In the genomic region with DNA sequence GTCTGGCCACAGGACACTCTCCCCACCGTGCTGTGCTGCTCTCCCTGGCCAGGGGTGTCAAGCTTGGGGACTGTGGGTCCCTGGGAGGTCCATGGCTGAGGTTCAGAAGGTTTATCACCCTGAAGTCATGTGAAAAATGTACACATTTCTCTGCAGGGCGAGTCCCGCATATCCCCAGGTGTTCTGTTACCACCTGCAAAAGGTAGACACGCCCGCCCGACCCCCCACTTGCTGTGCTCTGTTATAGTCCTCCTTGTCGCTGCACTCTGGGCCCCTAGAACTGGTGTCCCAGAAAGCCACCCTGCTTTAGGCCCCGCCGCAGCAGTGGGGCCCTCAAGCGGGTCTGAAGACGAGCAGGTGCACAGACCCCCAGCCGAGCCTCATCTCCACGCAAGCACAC, we compare ENCODE assay signal across 25 cellular contexts. TPM values are rescaled to one million over a fixed set of nuclear protein-coding genes. Genes with fewer than 3 reads are reported as not detected.
DNase-seq lines count a peak whose midpoint lies in the region; ATAC-seq and TF ChIP-seq lines count a peak whose summit lies in the region.
"Had no signal": no experiment of that assay in that cellular context is flagged by ENCODE, and none has a peak within 500 bp of the region (broad histone marks: within the 10 kb centered on the region; RNA-seq: fewer than 3 reads in every experiment).

No MANE protein-coding gene starts in this region.

- TF ChIP-seq CTCF in GM23338 (conservative IDR thresholded peaks at IDR 0.05; ENCODE audit: low read depth in 2 of 2) (no peak), VCaP (conservative IDR thresholded peaks at IDR 0.05) (no peak), hepatocyte (IDR thresholded peaks at IDR 0.05; ENCODE audit: poor library complexity) (no peak), smooth muscle cell (IDR thresholded peaks at IDR 0.05; ENCODE audit: borderline replicate concordance, insufficient read depth, poor library complexity, severe bottlenecking) (no peak)

- H3K36me3 Mint-ChIP-seq in GM23338 (ENCODE audit: low read depth), result peaks cover 92% of the 10 kb centered on the region
- H3K36me3 Mint-ChIP-seq in immature natural killer cell, result peaks cover 15 to 35% (median 17%) of the 10 kb centered on the region in 3 donors

- peaks cover 79% of the 10 kb centered on the region for H3K36me3 ChIP-seq in GM23338 (ENCODE audit: insufficient read depth)
- no peaks in the 10 kb centered on the region for H3K36me3 ChIP-seq in hepatocyte (replicated peaks; ENCODE audit: insufficient read depth, low read depth)
- H3K36me3 ChIP-seq in smooth muscle cell (ENCODE audit: low read depth), result peaks cover 19% of the 10 kb centered on the region
- H3K36me3 ChIP-seq: uterus had no signal

- 79% methylated on average over 13 of the region's 13 CpGs for WGBS in hepatocyte (ENCODE audit: low lambda C conversion rate, missing lambda C conversion rate)
- 89% methylated on average over 13 of the region's 13 CpGs for WGBS in smooth muscle cell (ENCODE audit: low lambda C conversion rate)

- H3K27me3 ChIP-seq in GM23338 (ENCODE audit: insufficient read depth) (no peaks in the 10 kb centered on the region), hepatocyte (no peaks in the 10 kb centered on the region), smooth muscle cell (ENCODE audit: low read depth) (no peaks in the 10 kb centered on the region)
- H3K27me3 ChIP-seq: esophagus muscularis mucosa, Peyer's patch, sigmoid colon, uterus had no signal

- 0 out of 2 replicates have a peak overlapping the region, but pooled peaks have one; percentile 78 for H3K27ac Mint-ChIP-seq in GM23338
- no peak overlapping the region for H3K27ac Mint-ChIP-seq in immature natural killer cell

- no peak overlapping the region for H3K4me3 Mint-ChIP-seq in GM23338
- H3K4me3 Mint-ChIP-seq in immature natural killer cell, result no peak overlapping the region
- H3K4me3 Mint-ChIP-seq: CD4-positive, CD25-positive, alpha-beta regulatory T cell; stimulated activated naive CD8-positive, alpha-beta T cell treated with anti-CD3 and anti-CD28 coated beads, Interleukin-15, amount 100 ng/mL, for 72 hours had no signal

- H4K20me1 ChIP-seq in GM23338 (replicated peaks; ENCODE audit: insufficient read depth), result peaks cover 79% of the 10 kb centered on the region
- H4K20me1 ChIP-seq in hepatocyte (ENCODE audit: insufficient read depth, poor library complexity, severe bottlenecking), result no peaks in the 10 kb centered on the region
- peaks cover 22% of the 10 kb centered on the region for H4K20me1 ChIP-seq in smooth muscle cell (ENCODE audit: low read depth)

- DNase-seq in GM23338 (ENCODE audit: low spot score) (no peak), hepatocyte (ENCODE audit: low spot score) (peak; percentile 40), smooth muscle cell (lab: John Stamatoyannopoulos, UW; ENCODE audit: unreplicated experiment) (no peak), NCI-H2196 treated with DMSO at 0.1 percent for 48 hours (lab: John Stamatoyannopoulos, UW; ENCODE audit: unreplicated experiment) (no peak), AG08396 (ENCODE audit: low spot score) (no peak), immature natural killer cell (no peak)
- DNase-seq: activated CD8-positive, alpha-beta memory T cell treated with anti-CD3 and anti-CD28 coated beads for 24 hours; CD4-positive, CD25-positive, alpha-beta regulatory T cell; DMS153; KBM-7; NCI-H1694; NCI-H2227 treated with DMSO at 0.1 percent for 48 hours; nucleus accumbens; Peyer's patch; sigmoid colon; SK-N-SH; stimulated activated CD4-positive, alpha-beta T cell treated with anti-CD3 and anti-CD28 coated beads, Interleukin-1b, Interleukin-23, amount 100 ng/mL, for 48 hours; stimulated activated naive CD8-positive, alpha-beta T cell treated with anti-CD3 and anti-CD28 coated beads, Interleukin-15, amount 100 ng/mL, for 72 hours; uterus had no signal

- no peaks in the 10 kb centered on the region for H3K27me3 Mint-ChIP-seq in GM23338 (ENCODE audit: insufficient read depth, low read depth, poor library complexity)
- H3K27me3 Mint-ChIP-seq in immature natural killer cell (ENCODE audit: low read depth in 3 of 3), result peaks cover 0 to 2% (median 0%) of the 10 kb centered on the region in 3 donors
- H3K27me3 Mint-ChIP-seq: CD4-positive, CD25-positive, alpha-beta regulatory T cell; stimulated activated naive CD8-positive, alpha-beta T cell treated with anti-CD3 and anti-CD28 coated beads, Interleukin-15, amount 100 ng/mL, for 72 hours had no signal

- H3K27ac ChIP-seq in GM23338 (ENCODE audit: low read depth) (no peak overlapping the region), VCaP (0 out of 2 replicates have a peak overlapping the region, but pooled peaks have one; percentile 3), hepatocyte (peak overlapping the region; percentile 97), smooth muscle cell (ENCODE audit: low read depth) (peak overlapping the region; percentile 97)
- H3K27ac ChIP-seq: esophagus muscularis mucosa, Peyer's patch, sigmoid colon had no signal

- H3K9me2 ChIP-seq in GM23338 (ENCODE audit: insufficient read depth), result no peaks in the 10 kb centered on the region
- H3K9me2 ChIP-seq in hepatocyte (replicated peaks; ENCODE audit: insufficient read depth), result no peaks in the 10 kb centered on the region
- H3K9me2 ChIP-seq: SK-N-SH had no signal

- H3K4me1 Mint-ChIP-seq in GM23338 (no peaks in the 10 kb centered on the region), immature natural killer cell (no peaks in the 10 kb centered on the region)

- H3K4me1 ChIP-seq in GM23338 (ENCODE audit: insufficient read depth), result no peaks in the 10 kb centered on the region
- peaks cover 32% of the 10 kb centered on the region for H3K4me1 ChIP-seq in hepatocyte (ENCODE audit: insufficient read depth)
- no peaks in the 10 kb centered on the region for H3K4me1 ChIP-seq in smooth muscle cell (ENCODE audit: low read depth)
- H3K4me1 ChIP-seq: HAP-1, Peyer's patch, uterus had no signal

- H2AFZ ChIP-seq in GM23338 (no peak overlapping the region), hepatocyte (no peak overlapping the region), smooth muscle cell (ENCODE audit: low read depth) (no peak overlapping the region)

- H3K9ac ChIP-seq in smooth muscle cell (ENCODE audit: low read depth), result peak overlapping the region; percentile 78
- H3K9ac ChIP-seq: SK-N-SH had no signal

- H3F3A ChIP-seq in GM23338 (replicated peaks; ENCODE audit: low read depth) (no peaks in the 10 kb centered on the region; the same call in 1 of the 2 replicates), smooth muscle cell (ENCODE audit: low read depth) (peaks cover 24% of the 10 kb centered on the region)

- H3K79me2 ChIP-seq in GM23338 (replicated peaks; ENCODE audit: insufficient read depth), result peaks cover 90% of the 10 kb centered on the region
- H3K79me2 ChIP-seq in hepatocyte, result peaks cover 79% of the 10 kb centered on the region
- peaks cover 76% of the 10 kb centered on the region for H3K79me2 ChIP-seq in smooth muscle cell (ENCODE audit: low read depth)

- ATAC-seq in GM23338 (no peak), HG03280 (IDR thresholded peaks at IDR 0.05; ENCODE audit: unreplicated experiment) (no peak)
- ATAC-seq: activated CD4-positive, CD25-positive, alpha-beta regulatory T cell treated with anti-CD3 and anti-CD28 coated beads, Interleukin-2, amount 50 U/mL, for 24 hours; GM12878; stimulated activated naive CD8-positive, alpha-beta T cell treated with anti-CD3 and anti-CD28 coated beads, Interleukin-15, amount 100 ng/mL, for 72 hours had no signal

- H3K9me3 Mint-ChIP-seq in GM23338 (no peaks in the 10 kb centered on the region), immature natural killer cell (no peaks in the 10 kb centered on the region)
- H3K9me3 Mint-ChIP-seq: CD4-positive, CD25-positive, alpha-beta regulatory T cell; stimulated activated naive CD8-positive, alpha-beta T cell treated with anti-CD3 and anti-CD28 coated beads, Interleukin-15, amount 100 ng/mL, for 72 hours had no signal

- H3K4me3 ChIP-seq in GM23338, result no peak overlapping the region
- no peak overlapping the region for H3K4me3 ChIP-seq in hepatocyte
- H3K4me3 ChIP-seq in smooth muscle cell, result no peak overlapping the region
- H3K4me3 ChIP-seq: esophagus muscularis mucosa, GM12878, HAP-1, Peyer's patch, sigmoid colon, uterus had no signal

- H3K9me3 ChIP-seq in hepatocyte (ENCODE audit: low read depth) (no peaks in the 10 kb centered on the region), smooth muscle cell (replicated peaks; ENCODE audit: low read depth) (no peaks in the 10 kb centered on the region)
- H3K9me3 ChIP-seq: esophagus muscularis mucosa, HAP-1, Peyer's patch, sigmoid colon, SK-N-SH, uterus had no signal

- H3K4me2 ChIP-seq in GM23338 (no peak overlapping the region), hepatocyte (peak overlapping the region; percentile 62), smooth muscle cell (peak overlapping the region; percentile 14)

TF ChIP-seq in GM23338, 12 proteins besides CTCF, POLR2A, EP300 and RAD21 (continues in another document):
- TF ChIP-seq NANOG (IDR thresholded peaks at IDR 0.05; ENCODE audit: borderline replicate concordance) (no peak), POLR2AphosphoS5 (IDR thresholded peaks at IDR 0.05; ENCODE audit: low read depth) (no peak), CREB1 (CRISPR knock-in tag; IDR thresholded peaks at IDR 0.05; ENCODE audit: low read depth) (no peak), EZH2 (IDR thresholded peaks at IDR 0.05; ENCODE audit: low read depth, unreplicated experiment) (no peak), JUNB (IDR thresholded peaks at IDR 0.05; ENCODE audit: unreplicated experiment) (no peak)
- TF ChIP-seq, protein P1, sequence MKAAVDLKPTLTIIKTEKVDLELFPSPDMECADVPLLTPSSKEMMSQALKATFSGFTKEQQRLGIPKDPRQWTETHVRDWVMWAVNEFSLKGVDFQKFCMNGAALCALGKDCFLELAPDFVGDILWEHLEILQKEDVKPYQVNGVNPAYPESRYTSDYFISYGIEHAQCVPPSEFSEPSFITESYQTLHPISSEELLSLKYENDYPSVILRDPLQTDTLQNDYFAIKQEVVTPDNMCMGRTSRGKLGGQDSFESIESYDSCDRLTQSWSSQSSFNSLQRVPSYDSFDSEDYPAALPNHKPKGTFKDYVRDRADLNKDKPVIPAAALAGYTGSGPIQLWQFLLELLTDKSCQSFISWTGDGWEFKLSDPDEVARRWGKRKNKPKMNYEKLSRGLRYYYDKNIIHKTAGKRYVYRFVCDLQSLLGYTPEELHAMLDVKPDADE (IDR thresholded peaks at IDR 0.05), result no peak

RNA-seq across cellular contexts. Expression of gene JPT2, which starts 11.8 kb away (rescaled TPM):
- 139 and 140 TPM in 2 replicates for total RNA-seq in GM23338 (2014; rRNA removed; shearing (Covaris generic))
- polyA plus RNA-seq in GM23338 (2016; fragmentation: Nextera tagmentation; extraction: Ambion mirVana), result 43.8 and 47.1 TPM in 2 replicates
- total RNA-seq in hepatocyte, result 52.0 and 56.1 TPM in 2 replicates
- 7.8 and 9.2 TPM in 2 replicates for polyA plus RNA-seq in hepatocyte
- 28.6 and 33.4 TPM in 2 replicates for total RNA-seq in smooth muscle cell
- 7.2 and 11.2 TPM in 2 replicates for polyA plus RNA-seq in smooth muscle cell
- polyA plus RNA-seq in immature natural killer cell, result 10 to 100 TPM in 1 of 3 donors, 1 to 10 TPM in 2; 7.9 to 14.0 (median 8.3) TPM

RNA-seq across cellular contexts. Expression of gene MAPK8IP3, which starts 16.1 kb away (rescaled TPM):
- total RNA-seq in GM23338 (2014; rRNA removed; shearing (Covaris generic)), result 52.2 and 58.4 TPM in 2 replicates
- polyA plus RNA-seq in GM23338 (2016; fragmentation: Nextera tagmentation; extraction: Ambion mirVana), result 10.7 and 11.3 TPM in 2 replicates
- total RNA-seq in hepatocyte, result 25.4 and 42.3 TPM in 2 replicates
- polyA plus RNA-seq in hepatocyte, result 44.9 and 71.9 TPM in 2 replicates
- 36.2 and 43.6 TPM in 2 replicates for total RNA-seq in smooth muscle cell
- polyA plus RNA-seq in smooth muscle cell, result 47.8 and 69.2 TPM in 2 replicates
- 1 to 10 TPM in 1 of 3 donors, under 1 TPM in 2; 0.55 to 3.8 (median 0.57) TPM for polyA plus RNA-seq in immature natural killer cell
